In the genomic region with DNA sequence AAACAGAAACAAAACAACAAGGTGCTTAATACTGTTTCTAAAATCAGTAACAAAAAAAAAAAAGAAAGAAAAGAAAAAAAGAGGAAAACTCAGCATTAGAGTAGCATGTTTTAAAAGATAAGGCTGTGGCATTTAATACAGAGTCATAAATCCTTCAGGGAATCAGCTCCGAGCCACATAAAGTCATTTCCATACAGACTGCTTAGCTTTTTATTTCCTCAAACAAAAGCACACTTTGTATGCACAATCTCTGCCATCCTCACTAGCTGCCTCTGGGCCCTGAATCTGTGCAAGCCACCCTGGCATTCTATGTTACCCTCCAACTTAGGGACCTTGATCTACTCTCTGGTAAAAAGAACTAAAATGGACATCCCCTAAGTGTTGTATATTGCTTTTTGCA, we compare ENCODE assay signal across 27 cellular contexts.
DNase-seq lines count a peak whose midpoint lies in the region; ATAC-seq and TF ChIP-seq lines count a peak whose summit lies in the region.
"Had no signal": no experiment of that assay in that cellular context is flagged by ENCODE, and none has a peak within 500 bp of the region (broad histone marks: within the 10 kb centered on the region; RNA-seq: fewer than 3 reads in every experiment).

No MANE protein-coding gene starts in this region.

- no peak overlapping the region for H3K4me3 ChIP-seq in right atrium auricular region
- H3K4me3 ChIP-seq: left ventricle myocardium inferior, prostate gland, SJCRH30 had no signal

- peaks cover 0 to 4% of the 10 kb centered on the region in 2 donors for H3K4me1 ChIP-seq in right atrium auricular region
- H3K4me1 ChIP-seq: prostate gland had no signal

- CTCF ChIA-PET in WTC11 (lab: Charles Lee): no interaction called here

- no peaks in the 10 kb centered on the region for H3K9me3 ChIP-seq in right atrium auricular region
- H3K9me3 ChIP-seq: left ventricle myocardium inferior, neutrophil, prostate gland, SJCRH30 had no signal

- peaks cover 93% of the 10 kb centered on the region for H3K36me3 Mint-ChIP-seq in WTC11
- peaks cover 95% of the 10 kb centered on the region for H3K36me3 Mint-ChIP-seq in nephron progenitor cell (ENCODE audit: low read depth)
- H3K36me3 Mint-ChIP-seq: activated naive CD4-positive, alpha-beta T cell treated with anti-CD3 and anti-CD28 coated beads, Interleukin-2, amount 50 U/mL, for 72 hours; CD14-positive monocyte had no signal

- DNase-seq in Ammon's horn (ENCODE audit: low spot score) (peak; percentile 58), WTC11 (ENCODE audit: low spot score) (no peak), globus pallidus (ENCODE audit: low spot score) (peak; percentile 86), nephron progenitor cell (no peak), T-helper 2 cell (no peak), right atrium auricular region (ENCODE audit: low spot score) (no peak)
- DNase-seq in activated CD4-positive, alpha-beta T cell treated with anti-CD3 and anti-CD28 coated beads, Interleukin-2, amount 50 U/mL, for 4 hours: no peak
- DNase-seq: 8988T; activated CD4-positive, alpha-beta T cell treated with anti-CD3 and anti-CD28 coated beads, Interleukin-2, amount 10 ng/mL, durations not matched to agents 24 days and 14 days; activated effector memory CD4-positive, alpha-beta T cell treated with Interleukin-2 at 50 U/mL for 16 hours; activated T-cell treated with anti-CD3 and anti-CD28 coated beads, Interleukin-2, amount 50 U/mL, for 1 hour; DMS79; GDM1; Kasumi-1; left ventricle myocardium inferior; mesendoderm; NCI-H345; SJCRH30; stimulated activated CD4-positive, alpha-beta T cell treated with anti-CD3 and anti-CD28 coated beads, Interleukin-15, amount 100 ng/mL, for 24 hours; stimulated activated CD4-positive, alpha-beta T cell treated with anti-CD3 and anti-CD28 coated beads, Interleukin-4, amount 100 ng/mL, for 4 hours; T1000 had no signal

- peak overlapping the region; percentile 74 for H3K27ac Mint-ChIP-seq in WTC11
- peak overlapping the region; percentile 52 for H3K27ac Mint-ChIP-seq in nephron progenitor cell
- H3K27ac Mint-ChIP-seq: activated CD4-positive, alpha-beta T cell treated with anti-CD3 and anti-CD28 coated beads, Interleukin-2, amount 10 ng/mL, durations not matched to agents 24 days and 14 days; activated naive CD4-positive, alpha-beta T cell treated with anti-CD3 and anti-CD28 coated beads, Interleukin-2, amount 50 U/mL, for 72 hours; CD14-positive monocyte; type B pancreatic cell had no signal

- H3K27me3 ChIP-seq in right atrium auricular region: no peaks in the 10 kb centered on the region
- H3K27me3 ChIP-seq: SJCRH30 had no signal

- no peak for ATAC-seq in WTC11
- no peak for ATAC-seq in GM19351 (IDR thresholded peaks at IDR 0.05; ENCODE audit: unreplicated experiment)
- ATAC-seq: activated naive CD4-positive, alpha-beta T cell treated with anti-CD3 and anti-CD28 coated beads, Interleukin-2, amount 50 U/mL, for 72 hours had no signal

- TF ChIP-seq CTCF in WTC11 (IDR thresholded peaks at IDR 0.05) (no peak), nephron progenitor cell (IDR thresholded peaks at IDR 0.05) (no peak), right atrium auricular region (IDR thresholded peaks at IDR 0.05) (no peak)

- H3K4me3 Mint-ChIP-seq in WTC11 (no peak overlapping the region), nephron progenitor cell (no peak overlapping the region)
- H3K4me3 Mint-ChIP-seq: activated CD4-positive, alpha-beta T cell treated with anti-CD3 and anti-CD28 coated beads, Interleukin-2, amount 10 ng/mL, durations not matched to agents 24 days and 14 days; type B pancreatic cell had no signal

- H3K27ac ChIP-seq in right atrium auricular region: no peak overlapping the region
- H3K27ac ChIP-seq: left ventricle myocardium inferior, neutrophil, prostate gland, SJCRH30 had no signal

- peaks cover 5% of the 10 kb centered on the region for H3K4me1 Mint-ChIP-seq in WTC11
- H3K4me1 Mint-ChIP-seq in nephron progenitor cell: peaks cover 38% of the 10 kb centered on the region
- H3K4me1 Mint-ChIP-seq: activated CD4-positive, alpha-beta T cell treated with anti-CD3 and anti-CD28 coated beads, Interleukin-2, amount 10 ng/mL, durations not matched to agents 24 days and 14 days had no signal

- no peaks in the 10 kb centered on the region for H3K9me3 Mint-ChIP-seq in WTC11
- no peaks in the 10 kb centered on the region for H3K9me3 Mint-ChIP-seq in nephron progenitor cell
- H3K9me3 Mint-ChIP-seq: activated CD4-positive, alpha-beta T cell treated with anti-CD3 and anti-CD28 coated beads, Interleukin-2, amount 10 ng/mL, durations not matched to agents 24 days and 14 days; activated naive CD4-positive, alpha-beta T cell treated with anti-CD3 and anti-CD28 coated beads, Interleukin-2, amount 50 U/mL, for 72 hours; CD14-positive monocyte; type B pancreatic cell had no signal

- no peaks in the 10 kb centered on the region for H3K36me3 ChIP-seq in right atrium auricular region
- H3K36me3 ChIP-seq: neutrophil, prostate gland had no signal

- no peaks in the 10 kb centered on the region for H3K27me3 Mint-ChIP-seq in WTC11 (ENCODE audit: low read depth)
- no peaks in the 10 kb centered on the region for H3K27me3 Mint-ChIP-seq in nephron progenitor cell (ENCODE audit: low read depth, poor library complexity)
- H3K27me3 Mint-ChIP-seq: activated CD4-positive, alpha-beta T cell treated with anti-CD3 and anti-CD28 coated beads, Interleukin-2, amount 10 ng/mL, durations not matched to agents 24 days and 14 days; type B pancreatic cell had no signal

- POLR2A ChIA-PET in WTC11 (lab: Charles Lee): no interaction called here

TF ChIP-seq in WTC11, 78 proteins besides CTCF, POLR2A, EP300 and RAD21:
- TF ChIP-seq FOXJ3 (CRISPR knock-in tag; IDR thresholded peaks at IDR 0.05; ENCODE audit: borderline replicate concordance): no peak
- TF ChIP-seq TEAD1 (CRISPR knock-in tag; IDR thresholded peaks at IDR 0.05): no peak
- TF ChIP-seq NFE2L1 (CRISPR knock-in tag; IDR thresholded peaks at IDR 0.05): no peak
- TF ChIP-seq ZNF317 (CRISPR knock-in tag; IDR thresholded peaks at IDR 0.05; ENCODE audit: borderline replicate concordance, low read depth): no peak

Comparison
In these comparisons a context has a peak if more than half of its experiments do, and no peak if none do; other contexts are left out.
1. DNase-seq: peak in Ammon's horn (single experiment) and globus pallidus (single experiment); none in WTC11 (single experiment), nephron progenitor cell (single experiment), T-helper 2 cell (0 of 5), right atrium auricular region (single experiment) and activated CD4-positive, alpha-beta T cell treated with anti-CD3 and anti-CD28 coated beads, Interleukin-2, amount 50 U/mL, for 4 hours (0 of 2).